ENCODE assay signal across 24 cellular contexts in genomic region chr1:10978719-10979118, GRCh38.
"Had no signal": no experiment of that assay in that cellular context is flagged by ENCODE, and none has a peak within 500 bp of the region (broad histone marks: within the 10 kb centered on the region; RNA-seq: fewer than 3 reads in every experiment).

No MANE protein-coding gene starts in this region.

- H3K9me3 Mint-ChIP-seq: activated B cell treated with CpG ODN at 0.5 μM for 24 hours; activated T-cell treated with anti-CD3 and anti-CD28 coated beads, Interleukin-2, amount 50 U/mL, for 4 hours; activated T-helper 2 cell treated with anti-CD3 and anti-CD28 coated beads, Interferon-gamma antibody, Interleukin-2, Interleukin-4, amounts not matched to agents 10 μg/mL and 5 μg/mL and 100 μg/mL, durations not matched to agents 14 hours and 24 hours and 36 hours; memory B cell; natural killer cell treated with Interleukin-12 subunit alpha and Interleukin-12 subunit beta and Interleukin-15 and Interleukin-18, amount 100 ng/mL, for 72 hours; stimulated activated naive CD8-positive, alpha-beta T cell treated with anti-CD3 and anti-CD28 coated beads, Interleukin-15, Interleukin-2, amounts not matched to agents 100 ng/mL and 50 ng/mL, for 24 hours had no signal

- H3K27ac ChIP-seq: adrenal gland, brain microvascular endothelial cell, spleen, uterus had no signal

- H3K27me3 ChIP-seq: adrenal gland, ascending aorta, uterus had no signal

- H3K4me3 Mint-ChIP-seq: activated B cell treated with CpG ODN at 0.5 μM for 24 hours; activated naive CD8-positive, alpha-beta T cell; activated T-cell treated with anti-CD3 and anti-CD28 coated beads, Interleukin-2, amount 50 U/mL, for 4 hours; memory B cell; natural killer cell treated with Interleukin-12 subunit alpha and Interleukin-12 subunit beta and Interleukin-15 and Interleukin-18, amount 100 ng/mL, for 72 hours; stimulated activated naive CD8-positive, alpha-beta T cell treated with anti-CD3 and anti-CD28 coated beads, Interleukin-15, Interleukin-2, amounts not matched to agents 100 ng/mL and 50 ng/mL, for 24 hours had no signal

- H3K27ac Mint-ChIP-seq: activated B cell treated with CpG ODN at 0.5 μM for 24 hours; activated naive CD8-positive, alpha-beta T cell; activated T-helper 2 cell treated with anti-CD3 and anti-CD28 coated beads, Interferon-gamma antibody, Interleukin-2, Interleukin-4, amounts not matched to agents 10 μg/mL and 5 μg/mL and 100 μg/mL, durations not matched to agents 14 hours and 24 hours and 36 hours; memory B cell; natural killer cell treated with Interleukin-12 subunit alpha and Interleukin-12 subunit beta and Interleukin-15 and Interleukin-18, amount 100 ng/mL, for 72 hours; stimulated activated naive CD8-positive, alpha-beta T cell treated with anti-CD3 and anti-CD28 coated beads, Interleukin-15, Interleukin-2, amounts not matched to agents 100 ng/mL and 50 ng/mL, for 24 hours had no signal

- ATAC-seq: activated T-cell treated with anti-CD3 and anti-CD28 coated beads, Interleukin-2, amount 50 U/mL, for 4 hours; natural killer cell treated with Interleukin-12 subunit alpha and Interleukin-12 subunit beta and Interleukin-15 and Interleukin-18, amount 100 ng/mL, for 72 hours had no signal

- FAIRE-seq: islet of Langerhans had no signal

- H3K4me1 ChIP-seq: uterus had no signal

- H3K36me3 ChIP-seq: adrenal gland, ascending aorta, brain microvascular endothelial cell, esophagus squamous epithelium, heart left ventricle, spleen, uterus had no signal

- H3K9me3 ChIP-seq: adrenal gland, ascending aorta, esophagus squamous epithelium, heart left ventricle, spleen, uterus had no signal

- H3K36me3 Mint-ChIP-seq: activated naive CD8-positive, alpha-beta T cell; memory B cell; natural killer cell treated with Interleukin-12 subunit alpha and Interleukin-12 subunit beta and Interleukin-15 and Interleukin-18, amount 100 ng/mL, for 72 hours had no signal

- H3K4me3 ChIP-seq: adrenal gland, esophagus squamous epithelium, heart left ventricle, spleen, uterus had no signal

- H3K4me1 Mint-ChIP-seq: activated B cell treated with CpG ODN at 0.5 μM for 24 hours, memory B cell had no signal

- DNase-seq: activated B cell treated with CpG ODN at 0.5 μM for 24 hours; activated CD4-positive, alpha-beta T cell treated with anti-CD3 and anti-CD28 coated beads for 4 hours; activated CD4-positive, alpha-beta T cell treated with anti-CD3 and anti-CD28 coated beads, Interleukin-2, amount 50 U/mL, for 48 hours; activated CD8-positive, alpha-beta memory T cell treated with anti-CD3 and anti-CD28 coated beads, Interleukin-2, amount 50 U/mL, for 48 hours; activated naive CD4-positive, alpha-beta T cell; activated T-cell treated with anti-CD3 and anti-CD28 coated beads, Interleukin-2, amount 50 U/mL, for 4 hours; brain microvascular endothelial cell; central memory CD4-positive, alpha-beta T cell; effector memory CD4-positive, alpha-beta T cell; esophagus squamous epithelium; spleen; stimulated activated CD4-positive, alpha-beta T cell treated with anti-CD3 and anti-CD28 coated beads, Interleukin-4, amount 100 ng/mL, for 4 hours; T-helper 1 cell; trophoblast cell; uterus had no signal
